Comparison of ENCODE assay signal across 20 cellular contexts in genomic region chr3:14768881-14769280, GRCh38. TPM values are rescaled to one million over a fixed set of nuclear protein-coding genes. Genes with fewer than 3 reads are reported as not detected.
DNase-seq lines count a peak whose midpoint lies in the region; ATAC-seq and TF ChIP-seq lines count a peak whose summit lies in the region.
"Had no signal": no experiment of that assay in that cellular context is flagged by ENCODE, and none has a peak within 500 bp of the region (broad histone marks: within the 10 kb centered on the region; RNA-seq: fewer than 3 reads in every experiment).

No MANE protein-coding gene starts in this region.

- H3K79me2 ChIP-seq in PC-3 (ENCODE audit: low read length): no peaks in the 10 kb centered on the region

- H3K9me3 ChIP-seq in right atrium auricular region: no peaks in the 10 kb centered on the region
- H3K9me3 ChIP-seq in PC-3 (ENCODE audit: low read length): no peaks in the 10 kb centered on the region
- H3K9me3 ChIP-seq: BE2C, SK-N-SH had no signal

- no peaks in the 10 kb centered on the region for H3K36me3 ChIP-seq in right atrium auricular region
- H3K36me3 ChIP-seq in PC-3 (ENCODE audit: low read depth, low read length): no peaks in the 10 kb centered on the region
- H3K36me3 ChIP-seq: BE2C had no signal

- peaks cover 3% of the 10 kb centered on the region for H3K27me3 Mint-ChIP-seq in activated CD8-positive, alpha-beta memory T cell treated with anti-CD3 and anti-CD28 coated beads, Interleukin-2, amount 10 ng/mL, durations not matched to agents 7 days and 5 days

- no peaks in the 10 kb centered on the region for H3K4me1 ChIP-seq in right atrium auricular region
- H3K4me1 ChIP-seq in PC-3 (ENCODE audit: insufficient read depth, low read length): no peaks in the 10 kb centered on the region
- H3K4me1 ChIP-seq: BE2C had no signal

- H3K36me3 Mint-ChIP-seq in activated CD8-positive, alpha-beta memory T cell treated with anti-CD3 and anti-CD28 coated beads, Interleukin-2, amount 10 ng/mL, durations not matched to agents 7 days and 5 days: no peaks in the 10 kb centered on the region
- H3K36me3 Mint-ChIP-seq: CD4-positive, alpha-beta memory T cell had no signal

- H3K4me1 Mint-ChIP-seq in activated CD8-positive, alpha-beta memory T cell treated with anti-CD3 and anti-CD28 coated beads, Interleukin-2, amount 10 ng/mL, durations not matched to agents 7 days and 5 days: no peaks in the 10 kb centered on the region
- H3K4me1 Mint-ChIP-seq: CD4-positive, alpha-beta memory T cell had no signal

- POLR2A ChIA-PET in PC-3 (lab: Charles Lee; ENCODE audit: unreplicated experiment): no interaction called here

- H3K27me3 ChIP-seq in right atrium auricular region: no peaks in the 10 kb centered on the region
- H3K27me3 ChIP-seq in PC-3 (ENCODE audit: low read length): no peaks in the 10 kb centered on the region
- H3K27me3 ChIP-seq: BE2C had no signal

- no peaks in the 10 kb centered on the region for H3K9me2 ChIP-seq in PC-3 (replicated peaks; ENCODE audit: low read length)
- H3K9me2 ChIP-seq: SK-N-SH had no signal

- H3F3A ChIP-seq in PC-3 (ENCODE audit: low read length, unreplicated experiment): no peaks in the 10 kb centered on the region

- no peak for TF ChIP-seq CTCF in right atrium auricular region (IDR thresholded peaks at IDR 0.05)
- no peak for TF ChIP-seq CTCF in PC-3 (conservative IDR thresholded peaks at IDR 0.05; ENCODE audit: low read depth, low read length)

- no peak for ATAC-seq in left ventricle myocardium superior
- ATAC-seq in activated CD8-positive, alpha-beta memory T cell treated with anti-CD3 and anti-CD28 coated beads, Interleukin-2, amount 10 ng/mL, durations not matched to agents 7 days and 5 days: no peak
- ATAC-seq in PC-3: no peak
- no peak for ATAC-seq in GM19455 (IDR thresholded peaks at IDR 0.05; ENCODE audit: unreplicated experiment)
- ATAC-seq: GM23338 had no signal

- H3K9me3 Mint-ChIP-seq in activated CD8-positive, alpha-beta memory T cell treated with anti-CD3 and anti-CD28 coated beads, Interleukin-2, amount 10 ng/mL, durations not matched to agents 7 days and 5 days (ENCODE audit: low read depth): no peaks in the 10 kb centered on the region
- H3K9me3 Mint-ChIP-seq: GM23338 had no signal

- H3K27ac ChIP-seq in right atrium auricular region: no peak overlapping the region
- no peak overlapping the region for H3K27ac ChIP-seq in PC-3 (ENCODE audit: low read length)

- H3K9ac ChIP-seq in PC-3 (ENCODE audit: low read length): no peak overlapping the region
- H3K9ac ChIP-seq: SK-N-SH had no signal

- H4K20me1 ChIP-seq in PC-3 (ENCODE audit: low read length): no peaks in the 10 kb centered on the region

- H3K4me3 Mint-ChIP-seq in activated CD8-positive, alpha-beta memory T cell treated with anti-CD3 and anti-CD28 coated beads, Interleukin-2, amount 10 ng/mL, durations not matched to agents 7 days and 5 days: no peak overlapping the region
- H3K4me3 Mint-ChIP-seq: CD4-positive, alpha-beta memory T cell; GM23338 had no signal

- intact Hi-C loops in left ventricle myocardium superior (cut with micrococcal nuclease): no loop called here
- intact Hi-C loops in PC-3 (cut with micrococcal nuclease): no loop called here

- peak; percentile 50 for DNase-seq in right atrium auricular region (ENCODE audit: low spot score)
- no peak for DNase-seq in left ventricle myocardium superior
- peak; percentile 34 for DNase-seq in activated CD8-positive, alpha-beta memory T cell treated with anti-CD3 and anti-CD28 coated beads, Interleukin-2, amount 10 ng/mL, durations not matched to agents 7 days and 5 days
- peak; percentile 71 for DNase-seq in mesenteric fat pad (ENCODE audit: low spot score)
- DNase-seq in ureter (ENCODE audit: low spot score): peak; percentile 35
- no peak for DNase-seq in PC-3
- no peak for DNase-seq in DMS53 treated with DMSO at 0.1 percent for 48 hours (lab: John Stamatoyannopoulos, UW; ENCODE audit: unreplicated experiment)
- DNase-seq: BE2C; Calu3; CD4-positive, alpha-beta memory T cell; DND-41; Kasumi-1; MM.1S; NCI-H1092 treated with DMSO at 0.1 percent for 48 hours; NCI-H2081 treated with DMSO at 0.1 percent for 48 hours; NCI-H510A; SHP77 had no signal

- CTCF ChIA-PET in activated CD8-positive, alpha-beta memory T cell treated with anti-CD3 and anti-CD28 coated beads, Interleukin-2, amount 10 ng/mL, durations not matched to agents 7 days and 5 days (lab: Charles Lee): no interaction called here
- CTCF ChIA-PET in PC-3 (lab: Charles Lee): no interaction called here

- H3K27ac Mint-ChIP-seq in activated CD8-positive, alpha-beta memory T cell treated with anti-CD3 and anti-CD28 coated beads, Interleukin-2, amount 10 ng/mL, durations not matched to agents 7 days and 5 days: no peak overlapping the region
- H3K27ac Mint-ChIP-seq: GM23338 had no signal

- H3K4me3 ChIP-seq in right atrium auricular region (no peak overlapping the region), PC-3 (ENCODE audit: low read length) (no peak overlapping the region)
- H3K4me3 ChIP-seq: GM23338 had no signal

- no peak overlapping the region for H3K4me2 ChIP-seq in PC-3 (ENCODE audit: low read length)
- H3K4me2 ChIP-seq: GM23338, SK-N-SH had no signal

- no peak overlapping the region for H2AFZ ChIP-seq in PC-3 (ENCODE audit: low read length)
- H2AFZ ChIP-seq: GM23338 had no signal

- no TSS peak for BruUV-seq in PC-3 (replicated peaks; lab: Mats Ljungman, UMichigan)

RNA-seq across cellular contexts. Expression of gene FGD5, which starts 49.9 kb away (rescaled TPM):
- total RNA-seq in right atrium auricular region (10 to 100 TPM in 1 of 2 donors, 1 to 10 TPM in 1; 9.6 to 18.8 TPM), left ventricle myocardium superior (16.3 TPM), mesenteric fat pad (38.6 TPM), ureter (23.2 TPM), PC-3 (2014; rRNA removed) (not detected in 2 replicates)
- not detected for total RNA-seq in activated CD8-positive, alpha-beta memory T cell treated with anti-CD3 and anti-CD28 coated beads, Interleukin-2, amount 10 ng/mL, durations not matched to agents 7 days and 5 days
- total RNA-seq: Calu3 had no signal

Comparison
In these comparisons a context has a peak if more than half of its experiments do, and no peak if none do; other contexts are left out.
1. DNase-seq: peak in right atrium auricular region (single experiment), activated CD8-positive, alpha-beta memory T cell treated with anti-CD3 and anti-CD28 coated beads, Interleukin-2, amount 10 ng/mL, durations not matched to agents 7 days and 5 days (single experiment), mesenteric fat pad (single experiment) and ureter (single experiment); none in left ventricle myocardium superior (single experiment), PC-3 (single experiment) and DMS53 treated with DMSO at 0.1 percent for 48 hours (single experiment).
2. RNA of gene FGD5, which starts 49.9 kb away (total RNA-seq): 38.6 TPM in mesenteric fat pad (single experiment), 23.2 TPM in ureter (single experiment), 9.6 to 18.8 TPM in right atrium auricular region and 16.3 TPM in left ventricle myocardium superior (single experiment); not detected in activated CD8-positive, alpha-beta memory T cell treated with anti-CD3 and anti-CD28 coated beads, Interleukin-2, amount 10 ng/mL, durations not matched to agents 7 days and 5 days and not detected in PC-3; every median in the first group is over 10 times any median in the second.